In genomic region chr10:6163364-6164270, GRCh38 we compare ENCODE assay signal across 8 cellular contexts. TPM values are rescaled to one million over a fixed set of nuclear protein-coding genes. Genes with fewer than 3 reads are reported as not detected.
DNase-seq lines count a peak whose midpoint lies in the region; ATAC-seq and TF ChIP-seq lines count a peak whose summit lies in the region.

No MANE protein-coding gene starts in this region.

- peaks cover 34% of the 10 kb centered on the region for H3K4me1 Mint-ChIP-seq in activated naive CD8-positive, alpha-beta T cell treated with anti-CD3 and anti-CD28 coated beads, Interleukin-2, amount 10 ng/mL, durations not matched to agents 7 days and 5 days

- in situ Hi-C loops in G401 (cut with HindIII; ENCODE audit: low sequenced_read_pairs): no loop called here

- no peaks in the 10 kb centered on the region for H3K9me3 ChIP-seq in upper lobe of left lung

- DNase-seq in G401 (ENCODE audit: low spot score) (peak; percentile 86), H4 (ENCODE audit: low spot score) (peak; percentile 67), M059J (ENCODE audit: low read depth) (peak; percentile 65), SKM-1 treated with dmso at 0.1 percent for 144 hours (lab: John Stamatoyannopoulos, UW; ENCODE audit: unreplicated experiment) (peak; percentile 38), cardiac septum (ENCODE audit: low spot score) (peak; percentile 95), posterior vena cava (ENCODE audit: low spot score) (peak; percentile 97), upper lobe of left lung (peak; percentile 92 to 99)
- DNase-seq in activated naive CD8-positive, alpha-beta T cell treated with anti-CD3 and anti-CD28 coated beads, Interleukin-2, amount 10 ng/mL, durations not matched to agents 7 days and 5 days: peak; percentile 99

- peaks cover 12 to 25% (median 20%) of the 10 kb centered on the region in 4 donors for H3K4me1 ChIP-seq in upper lobe of left lung

- H3K27ac Mint-ChIP-seq in activated naive CD8-positive, alpha-beta T cell treated with anti-CD3 and anti-CD28 coated beads, Interleukin-2, amount 10 ng/mL, durations not matched to agents 7 days and 5 days: peak overlapping the region; percentile 92

- H3K4me3 ChIP-seq in upper lobe of left lung: peak overlapping the region; percentile 68 to 80 (median 76)

- no peaks in the 10 kb centered on the region for H3K27me3 ChIP-seq in upper lobe of left lung

- 0% methylated on average over 12 to 60 of the region's 91 CpGs for WGBS in upper lobe of left lung, 2 donors

- peak overlapping the region; percentile 87 to 94 (median 93) for H3K27ac ChIP-seq in upper lobe of left lung

- intact Hi-C loops in cardiac septum (cut with DNase I): loop anchor here (1.0 to 2.0 kb wide), 2 partner anchors 19 to 39 kb away; partner anchors contain the start of gene PFKFB3
- intact Hi-C loops in posterior vena cava (cut with DNase I): loop anchor here in 1 of 2 donors (5.0 kb wide), 1 partner anchor 39 kb away; the partner anchor contains the start of gene PFKFB3

- ATAC-seq in activated naive CD8-positive, alpha-beta T cell treated with anti-CD3 and anti-CD28 coated beads, Interleukin-2, amount 10 ng/mL, durations not matched to agents 7 days and 5 days (ENCODE audit: low read depth): peak; percentile 97
- ATAC-seq in upper lobe of left lung (ENCODE audit: low FRiP score in 2 of 2): peak; percentile 98 to 99

- peaks cover 0 to 6% (median 0%) of the 10 kb centered on the region in 4 donors for H3K36me3 ChIP-seq in upper lobe of left lung

- H3K4me3 Mint-ChIP-seq in activated naive CD8-positive, alpha-beta T cell treated with anti-CD3 and anti-CD28 coated beads, Interleukin-2, amount 10 ng/mL, durations not matched to agents 7 days and 5 days: peak overlapping the region; percentile 93

- H3K36me3 Mint-ChIP-seq in activated naive CD8-positive, alpha-beta T cell treated with anti-CD3 and anti-CD28 coated beads, Interleukin-2, amount 10 ng/mL, durations not matched to agents 7 days and 5 days: peaks cover 5% of the 10 kb centered on the region

- peak in 3 of 4 donors; percentile 44 to 89 (median 63) for TF ChIP-seq POLR2A in upper lobe of left lung (IDR thresholded peaks at IDR 0.05)

- peak in 1 of 4 donors; percentile 29 for TF ChIP-seq EP300 in upper lobe of left lung (IDR thresholded peaks at IDR 0.05)

- POLR2A ChIA-PET in activated naive CD8-positive, alpha-beta T cell treated with anti-CD3 and anti-CD28 coated beads, Interleukin-2, amount 10 ng/mL, durations not matched to agents 7 days and 5 days (lab: Charles Lee): interaction anchor here (0.6 to 2.5 kb wide), 13 partner anchors 9 to 246 kb away, joined by 3 to 21 read pairs (median 4); partner anchors contain the start of gene PFKFB3

- no peaks in the 10 kb centered on the region for H3K9me3 Mint-ChIP-seq in activated naive CD8-positive, alpha-beta T cell treated with anti-CD3 and anti-CD28 coated beads, Interleukin-2, amount 10 ng/mL, durations not matched to agents 7 days and 5 days

- peak in 1 of 6 experiments; percentile 12 for TF ChIP-seq CTCF in upper lobe of left lung (IDR thresholded peaks at IDR 0.05)

- no peaks in the 10 kb centered on the region for H3K27me3 Mint-ChIP-seq in activated naive CD8-positive, alpha-beta T cell treated with anti-CD3 and anti-CD28 coated beads, Interleukin-2, amount 10 ng/mL, durations not matched to agents 7 days and 5 days

RNA-seq across cellular contexts. Expression of gene PFKFB3, which starts 39.1 kb away (rescaled TPM):
- 5.2 and 11.0 TPM in 2 replicates for total RNA-seq in G401 (2014; rRNA removed; shearing (Covaris generic))
- total RNA-seq in H4 (2014; rRNA removed; shearing (Covaris generic)): 11.3 and 12.4 TPM in 2 replicates
- total RNA-seq in M059J (2014; rRNA removed; shearing (Covaris generic)): 20.3 and 23.4 TPM in 2 replicates
- total RNA-seq in activated naive CD8-positive, alpha-beta T cell treated with anti-CD3 and anti-CD28 coated beads, Interleukin-2, amount 10 ng/mL, durations not matched to agents 7 days and 5 days: 10 to 100 TPM; 75.1 to 77.2 TPM
- total RNA-seq in cardiac septum: 13.8 TPM
- total RNA-seq in posterior vena cava: 10 to 100 TPM; 33.2 to 43.1 TPM
- total RNA-seq in upper lobe of left lung: 100 to 1,000 TPM in 1 of 6 donors, 10 to 100 TPM in 5; 48.2 to 236 (median 83.5) TPM

Comparison
In these comparisons a context has a peak if more than half of its experiments do, and no peak if none do; other contexts are left out.
1. Peak in every context shown above with its lines: DNase-seq, ATAC-seq, H3K4me3 ChIP-seq and H3K27ac ChIP-seq.
2. DNase-seq: peak in every context shown above with its lines; median percentile 99 in activated naive CD8-positive, alpha-beta T cell treated with anti-CD3 and anti-CD28 coated beads, Interleukin-2, amount 10 ng/mL, durations not matched to agents 7 days and 5 days; 97 in posterior vena cava; 96 in upper lobe of left lung; 95 in cardiac septum; 86 in G401; 67 in H4; 65 in M059J; 38 in SKM-1 treated with dmso at 0.1 percent for 144 hours.